ENCODE assay signal across 19 cellular contexts in the genomic region with DNA sequence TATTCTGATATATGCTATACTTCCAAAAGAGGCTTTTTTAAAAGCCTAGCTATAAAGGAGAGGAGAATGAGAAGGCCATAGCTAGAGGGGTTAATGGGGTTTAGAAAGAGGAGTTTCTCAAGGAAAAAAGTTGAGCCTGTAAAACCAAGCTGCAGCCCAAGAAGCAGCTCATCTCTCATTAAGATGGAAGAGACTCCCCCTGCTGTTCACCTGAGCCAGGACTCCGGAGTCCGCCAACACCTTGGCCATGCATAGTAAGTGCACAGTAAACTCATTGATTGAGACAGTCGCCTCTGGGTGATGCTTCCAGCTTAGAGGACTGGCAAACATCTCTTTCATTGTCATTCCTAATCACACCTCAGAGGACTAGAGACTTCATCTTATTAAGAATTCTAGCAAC. TPM values are rescaled to one million over a fixed set of nuclear protein-coding genes. Genes with fewer than 3 reads are reported as not detected.
A peak's percentile ranks its signal among the peaks of the same experiment; 100 is the strongest.
DNase-seq lines count a peak whose midpoint lies in the region; ATAC-seq and TF ChIP-seq lines count a peak whose summit lies in the region.
"Had no signal": no experiment of that assay in that cellular context is flagged by ENCODE, and none has a peak within 500 bp of the region (broad histone marks: within the 10 kb centered on the region; RNA-seq: fewer than 3 reads in every experiment).

No MANE protein-coding gene starts in this region.

- intact Hi-C loops in HCT116 (cut with micrococcal nuclease) (loop anchor here (1.0 kb wide), 1 partner anchor 154 kb away; no protein-coding TSS in a partner anchor), thyroid gland (cut with DNase I) (no loop called here)

- H3K4ac ChIP-seq in mesendoderm (ENCODE audit: low read depth, low read length): no peak overlapping the region

- POLR2A ChIA-PET in HCT116 (lab: Charles Lee): no interaction called here

- peak; percentile 26 for TF ChIP-seq CTCF in DND-41 (IDR thresholded peaks at IDR 0.05; ENCODE audit: borderline replicate concordance, extremely low read depth, low read length, poor library complexity, severe bottlenecking)
- TF ChIP-seq CTCF in HCT116 (IDR thresholded peaks at IDR 0.05 in 2 of 3, conservative IDR thresholded peaks at IDR 0.05 in 1 of 3; ENCODE audit: borderline replicate concordance in 1 of 3, insufficient read depth in 1 of 3, low read depth in 2 of 3, low read length in 2 of 3): peak; percentile 19 to 65 (median 63); a peak in 5 of 6 replicates
- no peak for TF ChIP-seq CTCF in thyroid gland (IDR thresholded peaks at IDR 0.05)

- no peak for ATAC-seq in DND-41 (ENCODE audit: insufficient read depth, low read depth)
- ATAC-seq in HCT116: peak; percentile 95
- ATAC-seq in GM19452 (IDR thresholded peaks at IDR 0.05; ENCODE audit: unreplicated experiment): no peak

- CTCF ChIA-PET in HCT116 (lab: Charles Lee): interaction anchor here (1.2 to 2.3 kb wide), 4 partner anchors 10 to 154 kb away, joined by 3 to 25 read pairs (median 8); no protein-coding TSS in a partner anchor

- no peaks in the 10 kb centered on the region for H3K9me3 ChIP-seq in DND-41 (ENCODE audit: insufficient read depth, low read length, severe bottlenecking)
- H3K9me3 ChIP-seq in HCT116 (ENCODE audit: control insufficient read depth in 1 of 2, insufficient read depth in 1 of 2, low read depth in 1 of 2, low read length in 2 of 2): no peaks in the 10 kb centered on the region
- no peaks in the 10 kb centered on the region for H3K9me3 ChIP-seq in thyroid gland
- H3K9me3 ChIP-seq: BE2C, esophagus squamous epithelium, sigmoid colon, suprapubic skin had no signal

- H3K27me3 ChIP-seq in DND-41 (ENCODE audit: insufficient read depth, low read length, poor library complexity) (peaks cover 5% of the 10 kb centered on the region), HCT116 (ENCODE audit: insufficient read depth, low read length) (0 out of 2 replicates have a peak, but pooled peaks cover 4% of the 10 kb centered on the region), mesendoderm (ENCODE audit: insufficient read depth, low read length, poor library complexity) (no peaks in the 10 kb centered on the region), thyroid gland (no peaks in the 10 kb centered on the region)
- H3K27me3 ChIP-seq: sigmoid colon had no signal

- no peak overlapping the region for H3K9ac ChIP-seq in DND-41 (ENCODE audit: low read depth, low read length)
- H3K9ac ChIP-seq in HCT116 (ENCODE audit: low read length): no peak overlapping the region
- H3K9ac ChIP-seq in mesendoderm (ENCODE audit: low read length): no peak overlapping the region

- H4K20me1 ChIP-seq in DND-41 (ENCODE audit: insufficient read depth, low read length) (no peaks in the 10 kb centered on the region), HCT116 (ENCODE audit: insufficient read depth) (no peaks in the 10 kb centered on the region)

- DNase-seq in DND-41 (no peak), HCT116 (ENCODE audit: low read depth, low spot score) (no peak), RPMI8226 (peak; percentile 27), mesendoderm (peak; percentile 48), NCI-H526 treated with DMSO at 0.1 percent for 48 hours (lab: John Stamatoyannopoulos, UW) (no peak), thyroid gland (no peak)
- DNase-seq: activated CD4-positive, alpha-beta T cell treated with anti-CD3 and anti-CD28 coated beads, Interleukin-2, amount 50 U/mL, for 48 hours; activated T-cell treated with anti-CD3 and anti-CD28 coated beads, Interleukin-2, amount 50 U/mL, for 1 hour; BE2C; esophagus squamous epithelium; head of caudate nucleus; midbrain; NCI-H146; OCI-M1; sigmoid colon; stimulated activated CD4-positive, alpha-beta T cell treated with anti-CD3 and anti-CD28 coated beads, Interleukin-4, amount 100 ng/mL, for 24 hours; stimulated activated CD8-positive, alpha-beta memory T cell treated with anti-CD3 and anti-CD28 coated beads, Interleukin-4, amount 100 ng/mL, for 48 hours had no signal

- no TSS peak for BruUV-seq in HCT116 (replicated peaks; lab: Mats Ljungman, UMichigan)

- H3K79me2 ChIP-seq in DND-41 (ENCODE audit: insufficient read depth, low read length): no peaks in the 10 kb centered on the region
- no peaks in the 10 kb centered on the region for H3K79me2 ChIP-seq in HCT116 (ENCODE audit: insufficient read depth, low read length)
- H3K79me2 ChIP-seq in mesendoderm (ENCODE audit: control insufficient read depth, insufficient read depth, low read length): no peaks in the 10 kb centered on the region

- H3K4me1 ChIP-seq in DND-41 (ENCODE audit: insufficient read depth, low read length): no peaks in the 10 kb centered on the region
- H3K4me1 ChIP-seq in HCT116 (ENCODE audit: control insufficient read depth in 1 of 2, insufficient read depth in 2 of 2, low read length in 2 of 2): no peaks in the 10 kb centered on the region
- peaks cover 3% of the 10 kb centered on the region for H3K4me1 ChIP-seq in mesendoderm (ENCODE audit: control insufficient read depth, low read depth, low read length)
- H3K4me1 ChIP-seq in thyroid gland: no peaks in the 10 kb centered on the region
- H3K4me1 ChIP-seq: BE2C, esophagus squamous epithelium, sigmoid colon, suprapubic skin had no signal

- H4K5ac ChIP-seq in mesendoderm (ENCODE audit: low read length): no peak overlapping the region

- H2AFZ ChIP-seq in DND-41 (ENCODE audit: low read depth, low read length) (no peak overlapping the region), HCT116 (ENCODE audit: low read depth, low read length, poor library complexity, severe bottlenecking) (no peak overlapping the region)

- RAD21 ChIA-PET in HCT116 (lab: Charles Lee; ENCODE audit: low non-redundant PET in 1 of 2, low total read pairs in 2 of 2, uncharacterized antibody in 2 of 2, unreplicated experiment in 2 of 2): interaction anchor here (1.1 to 1.7 kb wide), 2 partner anchors 154 kb away, joined by 5 to 6 read pairs; no protein-coding TSS in a partner anchor

- no peak overlapping the region for H3K4me2 ChIP-seq in DND-41 (ENCODE audit: insufficient read depth, low read length)
- no peak overlapping the region for H3K4me2 ChIP-seq in HCT116 (ENCODE audit: low read length)
- H3K4me2 ChIP-seq in mesendoderm (ENCODE audit: low read length): no peak overlapping the region

- H3K18ac ChIP-seq in mesendoderm (ENCODE audit: low read length): no peak overlapping the region

- peak; percentile 40 for TF ChIP-seq RAD21 in HCT116 (IDR thresholded peaks at IDR 0.05; ENCODE audit: low read depth)

- no peak overlapping the region for H2BK120ac ChIP-seq in mesendoderm (ENCODE audit: low read depth, low read length)

- H3K36me3 ChIP-seq in DND-41 (ENCODE audit: insufficient read depth, low read length) (no peaks in the 10 kb centered on the region), HCT116 (ENCODE audit: control insufficient read depth in 1 of 2, insufficient read depth in 2 of 2, low read length in 2 of 2) (no peaks in the 10 kb centered on the region), mesendoderm (ENCODE audit: control insufficient read depth, insufficient read depth, low read length) (no peaks in the 10 kb centered on the region), thyroid gland (no peaks in the 10 kb centered on the region)
- H3K36me3 ChIP-seq: BE2C, esophagus squamous epithelium, sigmoid colon, suprapubic skin had no signal

- no peak overlapping the region for H2AK5ac ChIP-seq in mesendoderm (ENCODE audit: low read length)

- no peaks in the 10 kb centered on the region for H3K9me2 ChIP-seq in HCT116 (ENCODE audit: insufficient read depth)

- H3K56ac ChIP-seq in mesendoderm (ENCODE audit: low read length): no peak overlapping the region

- no peak overlapping the region for H3K4me3 ChIP-seq in DND-41 (ENCODE audit: low read depth in 1 of 2, low read length in 2 of 2)
- no peak overlapping the region for H3K4me3 ChIP-seq in HCT116 (replicated peaks in 1 of 2; ENCODE audit: low read depth in 1 of 2, low read length in 2 of 2)
- no peak overlapping the region for H3K4me3 ChIP-seq in mesendoderm (ENCODE audit: low read length)
- H3K4me3 ChIP-seq in thyroid gland (replicated peaks in 1 of 3): no peak overlapping the region
- H3K4me3 ChIP-seq: esophagus squamous epithelium, sigmoid colon, suprapubic skin had no signal

- TF ChIP-seq POLR2A in HCT116 (IDR thresholded peaks at IDR 0.05; ENCODE audit: borderline replicate concordance, extremely low read depth, insufficient read depth, insufficient read length) (no peak), thyroid gland (IDR thresholded peaks at IDR 0.05) (no peak)

- H3K79me1 ChIP-seq in mesendoderm (ENCODE audit: low read length): no peaks in the 10 kb centered on the region

- WGBS in mesendoderm (ENCODE audit: extremely low coverage, insufficient coverage, low lambda C conversion rate): no CpG with 5 or more reads among the region's 3 CpGs
- 79 to 83% methylated on average over 3 of the region's 3 CpGs for WGBS in thyroid gland, 2 donors

- no peak overlapping the region for H4K8ac ChIP-seq in mesendoderm (ENCODE audit: low read depth, low read length)

- no peak overlapping the region for H2BK5ac ChIP-seq in mesendoderm (ENCODE audit: low read length)

- H2BK15ac ChIP-seq in mesendoderm (replicated peaks; ENCODE audit: low read depth): no peak overlapping the region

- H3K27ac ChIP-seq in DND-41 (ENCODE audit: low read length): no peak overlapping the region
- H3K27ac ChIP-seq in HCT116 (ENCODE audit: low read depth, low read length): no peak overlapping the region
- no peak overlapping the region for H3K27ac ChIP-seq in mesendoderm (ENCODE audit: low read depth, low read length)
- H3K27ac ChIP-seq in thyroid gland: no peak overlapping the region
- H3K27ac ChIP-seq: esophagus squamous epithelium, sigmoid colon, suprapubic skin had no signal

- no peak overlapping the region for H3K23ac ChIP-seq in mesendoderm (ENCODE audit: low read length)

TF ChIP-seq in HCT116, 20 proteins besides CTCF, POLR2A, EP300 and RAD21 (continues in another document):
- TF ChIP-seq ATF3 (IDR thresholded peaks at IDR 0.05) (no peak), POLR2AphosphoS5 (IDR thresholded peaks at IDR 0.05; ENCODE audit: low read depth, low read length) (no peak), CBX3 (IDR thresholded peaks at IDR 0.05; ENCODE audit: low read depth) (no peak), CEBPB (IDR thresholded peaks at IDR 0.05; ENCODE audit: low read depth) (no peak), YY1 (IDR thresholded peaks at IDR 0.05; ENCODE audit: extremely low read depth, insufficient replicate concordance, low read depth, low read length) (no peak)

RNA-seq across cellular contexts. Expression of gene ANO2, which starts 46.2 kb away (rescaled TPM):
- total RNA-seq in HCT116 (2021; ENCODE audit: unreplicated experiment): not detected
- polyA plus RNA-seq in HCT116 (2012): not detected in 2 replicates
- polyA plus RNA-seq in mesendoderm (2013, experiment 1 of 2): 2.2 TPM
- 2.4 TPM for polyA plus RNA-seq in mesendoderm (2013, experiment 2 of 2)
- 1 to 10 TPM in 3 of 4 donors, under 1 TPM in 1; 0.78 to 7.0 (median 2.2) TPM for total RNA-seq in thyroid gland

Comparison
In these comparisons a context has a peak if more than half of its experiments do, and no peak if none do; other contexts are left out.
1. DNase-seq: peak in RPMI8226 (single experiment) and mesendoderm (single experiment); none in DND-41 (single experiment), HCT116 (single experiment), NCI-H526 treated with DMSO at 0.1 percent for 48 hours (single experiment) and thyroid gland (0 of 2).
2. CTCF ChIP-seq: peak in DND-41 (single experiment) and HCT116 (3 of 3); none in thyroid gland (0 of 6).